ENCODE assay signal across 1 cellular context in genomic region chr6:85637579-85637978, GRCh38.
TF ChIP-seq lines count a peak whose summit lies in the region.

No MANE protein-coding gene starts in this region.

TF ChIP-seq in HepG2, 621 proteins besides CTCF, POLR2A, EP300 and RAD21:
- TF ChIP-seq ZNF614 (CRISPR knock-in tag; IDR thresholded peaks at IDR 0.05; ENCODE audit: borderline replicate concordance) (no peak), RCOR2 (CRISPR knock-in tag; IDR thresholded peaks at IDR 0.05) (no peak), ZNF530 (CRISPR knock-in tag; IDR thresholded peaks at IDR 0.05; ENCODE audit: low read depth) (no peak), CBX5 (CRISPR knock-in tag; IDR thresholded peaks at IDR 0.05; ENCODE audit: borderline replicate concordance) (no peak), CCDC6 (CRISPR knock-in tag; IDR thresholded peaks at IDR 0.05) (no peak), PRMT3 (CRISPR knock-in tag; IDR thresholded peaks at IDR 0.05; ENCODE audit: borderline replicate concordance, low read depth) (no peak), ZNF639 (CRISPR knock-in tag; conservative IDR thresholded peaks at IDR 0.05) (no peak), ISL2 (CRISPR knock-in tag; IDR thresholded peaks at IDR 0.05) (no peak), MED13 (CRISPR knock-in tag; IDR thresholded peaks at IDR 0.05) (no peak), ZNF280D (CRISPR knock-in tag; IDR thresholded peaks at IDR 0.05) (no peak), ZNF235 (CRISPR knock-in tag; IDR thresholded peaks at IDR 0.05; ENCODE audit: borderline replicate concordance) (no peak), ZNF383 (CRISPR knock-in tag; IDR thresholded peaks at IDR 0.05; ENCODE audit: borderline replicate concordance) (no peak), SMARCE1 (IDR thresholded peaks at IDR 0.05; ENCODE audit: borderline replicate concordance) (no peak), ZNF263 (CRISPR knock-in tag; IDR thresholded peaks at IDR 0.05) (no peak), PLRG1 (conservative IDR thresholded peaks at IDR 0.05) (no peak), ZBTB44 (CRISPR knock-in tag; IDR thresholded peaks at IDR 0.05) (no peak), GMEB1 (CRISPR knock-in tag; IDR thresholded peaks at IDR 0.05; ENCODE audit: borderline replicate concordance) (no peak)
